8 cellular contexts compared by ENCODE assay signal in genomic region chr12:75334384-75335030, GRCh38.
DNase-seq lines count a peak whose midpoint lies in the region; ATAC-seq and TF ChIP-seq lines count a peak whose summit lies in the region.

A gene with protein sequence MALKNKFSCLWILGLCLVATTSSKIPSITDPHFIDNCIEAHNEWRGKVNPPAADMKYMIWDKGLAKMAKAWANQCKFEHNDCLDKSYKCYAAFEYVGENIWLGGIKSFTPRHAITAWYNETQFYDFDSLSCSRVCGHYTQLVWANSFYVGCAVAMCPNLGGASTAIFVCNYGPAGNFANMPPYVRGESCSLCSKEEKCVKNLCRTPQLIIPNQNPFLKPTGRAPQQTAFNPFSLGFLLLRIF (plus strand): TSS chr12:75334670. CDS start chr12:75334729, 59 bp downstream.

- H3K27me3 ChIP-seq in WERI-Rb-1 (ENCODE audit: insufficient read depth, low read depth, severe bottlenecking), result no peaks in the 10 kb centered on the region

- H3K27ac ChIP-seq in WERI-Rb-1 (no peak within 1 kb of the TSS), caudate nucleus (ENCODE audit: low read depth, low read length) (no peak within 1 kb of the TSS)

- no peaks in the 10 kb centered on the region for H3K9me3 ChIP-seq in WERI-Rb-1 (ENCODE audit: severe bottlenecking)

- no peaks in the 10 kb centered on the region for H3K36me3 ChIP-seq in WERI-Rb-1

- peak; percentile 68 for ATAC-seq in HG02610 (IDR thresholded peaks at IDR 0.05; ENCODE audit: unreplicated experiment)

- peak; percentile 85 for TF ChIP-seq CTCF in WERI-Rb-1 (IDR thresholded peaks at IDR 0.05; ENCODE audit: low read depth, low read length)

- peak; percentile 41 to 69 (median 54) for DNase-seq in NCI-H1417 (lab: John Stamatoyannopoulos, UW)
- DNase-seq in NCI-H1417 treated with DMSO at 0.1 percent for 48 hours (lab: John Stamatoyannopoulos, UW), result no peak
- peak; percentile 36 for DNase-seq in NCI-H1048 (lab: John Stamatoyannopoulos, UW)
- peak; percentile 92 for DNase-seq in WERI-Rb-1
- peak in 60 of 61 donors; percentile 0 to 92 (median 78) for DNase-seq in caudate nucleus (lab: John Stamatoyannopoulos, UW)
- DNase-seq in inferior parietal cortex (ENCODE audit: extremely low spot score), result peak; percentile 95
- peak; percentile 62 to 80 for DNase-seq in stimulated activated CD4-positive, alpha-beta T cell treated with anti-CD3 and anti-CD28 coated beads, Interleukin-12 subunit alpha, Interleukin-12 subunit beta, amount 100 ng/mL, for 24 hours (ENCODE audit: low read depth in 2 of 2)

- H3K4me3 ChIP-seq in WERI-Rb-1 (ENCODE audit: low read depth, low read length), result peak within 1 kb of the TSS; percentile 44
